In the genomic region with DNA sequence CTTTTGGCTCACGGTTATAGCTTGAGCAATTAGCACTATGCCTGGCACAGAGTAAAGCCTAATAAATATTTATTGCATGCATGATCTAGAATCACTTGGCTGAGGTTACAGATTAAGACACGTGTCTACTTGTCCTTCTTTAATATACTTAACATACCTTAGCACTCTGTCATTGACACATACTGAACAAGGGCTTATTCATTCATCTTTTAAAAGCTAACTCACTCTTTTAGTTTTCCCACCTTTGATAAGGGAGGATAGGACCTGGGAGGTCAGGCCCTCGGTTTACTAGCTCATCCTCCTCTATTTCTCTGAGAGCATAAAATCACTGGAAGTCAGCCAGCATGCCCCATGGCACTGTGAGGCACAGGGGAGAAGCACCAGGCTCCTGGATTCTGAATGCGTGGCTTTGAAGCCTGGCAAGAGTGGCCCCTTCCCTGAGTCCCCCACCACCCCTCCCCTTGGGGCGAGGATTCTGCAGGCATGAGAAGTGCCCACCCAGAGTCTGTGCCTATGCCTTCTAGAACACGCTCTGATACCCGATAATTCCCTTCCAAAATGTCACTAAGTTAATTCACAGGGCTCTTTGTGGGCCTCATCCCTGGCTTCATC, we compare ENCODE assay signal across 1 cellular context.
TF ChIP-seq lines count a peak whose summit lies in the region.

No MANE protein-coding gene starts in this region.

TF ChIP-seq in neural cell, 6 proteins besides CTCF, POLR2A, EP300 and RAD21:
- TF ChIP-seq POLR2AphosphoS5 (IDR thresholded peaks at IDR 0.05), result no peak
- no peak for TF ChIP-seq EZH2 (IDR thresholded peaks at IDR 0.05; ENCODE audit: borderline replicate concordance, insufficient read depth, low read length, poor library complexity, severe bottlenecking)
- no peak for TF ChIP-seq TAF1 (IDR thresholded peaks at IDR 0.05; ENCODE audit: low read depth)
- TF ChIP-seq SMC3 (conservative IDR thresholded peaks at IDR 0.05; ENCODE audit: poor library complexity), result no peak
- TF ChIP-seq, protein P1, sequence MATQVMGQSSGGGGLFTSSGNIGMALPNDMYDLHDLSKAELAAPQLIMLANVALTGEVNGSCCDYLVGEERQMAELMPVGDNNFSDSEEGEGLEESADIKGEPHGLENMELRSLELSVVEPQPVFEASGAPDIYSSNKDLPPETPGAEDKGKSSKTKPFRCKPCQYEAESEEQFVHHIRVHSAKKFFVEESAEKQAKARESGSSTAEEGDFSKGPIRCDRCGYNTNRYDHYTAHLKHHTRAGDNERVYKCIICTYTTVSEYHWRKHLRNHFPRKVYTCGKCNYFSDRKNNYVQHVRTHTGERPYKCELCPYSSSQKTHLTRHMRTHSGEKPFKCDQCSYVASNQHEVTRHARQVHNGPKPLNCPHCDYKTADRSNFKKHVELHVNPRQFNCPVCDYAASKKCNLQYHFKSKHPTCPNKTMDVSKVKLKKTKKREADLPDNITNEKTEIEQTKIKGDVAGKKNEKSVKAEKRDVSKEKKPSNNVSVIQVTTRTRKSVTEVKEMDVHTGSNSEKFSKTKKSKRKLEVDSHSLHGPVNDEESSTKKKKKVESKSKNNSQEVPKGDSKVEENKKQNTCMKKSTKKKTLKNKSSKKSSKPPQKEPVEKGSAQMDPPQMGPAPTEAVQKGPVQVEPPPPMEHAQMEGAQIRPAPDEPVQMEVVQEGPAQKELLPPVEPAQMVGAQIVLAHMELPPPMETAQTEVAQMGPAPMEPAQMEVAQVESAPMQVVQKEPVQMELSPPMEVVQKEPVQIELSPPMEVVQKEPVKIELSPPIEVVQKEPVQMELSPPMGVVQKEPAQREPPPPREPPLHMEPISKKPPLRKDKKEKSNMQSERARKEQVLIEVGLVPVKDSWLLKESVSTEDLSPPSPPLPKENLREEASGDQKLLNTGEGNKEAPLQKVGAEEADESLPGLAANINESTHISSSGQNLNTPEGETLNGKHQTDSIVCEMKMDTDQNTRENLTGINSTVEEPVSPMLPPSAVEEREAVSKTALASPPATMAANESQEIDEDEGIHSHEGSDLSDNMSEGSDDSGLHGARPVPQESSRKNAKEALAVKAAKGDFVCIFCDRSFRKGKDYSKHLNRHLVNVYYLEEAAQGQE (IDR thresholded peaks at IDR 0.05; ENCODE audit: borderline replicate concordance), result no peak
- TF ChIP-seq MXI1 (conservative IDR thresholded peaks at IDR 0.05; ENCODE audit: poor library complexity, severe bottlenecking), result no peak
